36 cellular contexts compared by ENCODE assay signal in genomic region chr4:27913738-27914137, GRCh38.
"Had no signal": no experiment of that assay in that cellular context is flagged by ENCODE, and none has a peak within 500 bp of the region (broad histone marks: within the 10 kb centered on the region; RNA-seq: fewer than 3 reads in every experiment).

No MANE protein-coding gene starts in this region.

- H3K27ac ChIP-seq: adrenal gland, ascending aorta, body of pancreas, brain microvascular endothelial cell, breast epithelium, cardiac muscle cell had no signal

- H3K4me1 Mint-ChIP-seq: activated naive CD4-positive, alpha-beta T cell treated with anti-CD3 and anti-CD28 coated beads, Interleukin-2, amount 10 ng/mL, durations not matched to agents 7 days and 5 days; activated naive CD4-positive, alpha-beta T cell treated with anti-CD3 and anti-CD28 coated beads, Interleukin-2, amount 50 U/mL, for 24 hours; activated naive CD8-positive, alpha-beta T cell treated with anti-CD3 and anti-CD28 coated beads for 36 hours; activated naive CD8-positive, alpha-beta T cell treated with anti-CD3 and anti-CD28 coated beads, Interleukin-2, amount 10 ng/mL, durations not matched to agents 7 days and 5 days; activated naive CD8-positive, alpha-beta T cell treated with anti-CD3 and anti-CD28 coated beads, Interleukin-2, amount 50 U/mL, for 24 hours; activated T-helper 17 cell treated with anti-CD3 and anti-CD28 coated beads, Interleukin-2, amount 50 U/mL, for 72 hours; central memory CD8-positive, alpha-beta T cell had no signal

- H3K9me3 Mint-ChIP-seq: activated naive CD4-positive, alpha-beta T cell treated with anti-CD3 and anti-CD28 coated beads, Interleukin-2, amount 10 ng/mL, durations not matched to agents 7 days and 5 days had no signal

- ATAC-seq: activated naive CD4-positive, alpha-beta T cell treated with anti-CD3 and anti-CD28 coated beads, Interleukin-2, amount 50 U/mL, for 72 hours; activated naive CD8-positive, alpha-beta T cell treated with anti-CD3 and anti-CD28 coated beads, Interleukin-2, amount 50 U/mL, for 24 hours; activated T-cell treated with anti-CD3 and anti-CD28 coated beads, Interleukin-2, amount 50 U/mL, for 4 hours; activated T-cell treated with anti-CD3 and anti-CD28 coated beads, Interleukin-2, amount 50 U/mL, for 72 hours; activated T-helper 17 cell treated with anti-CD3 and anti-CD28 coated beads, Interleukin-2, amount 50 U/mL, for 72 hours; body of pancreas had no signal

- H3K4me3 Mint-ChIP-seq: activated naive CD4-positive, alpha-beta T cell treated with anti-CD3 and anti-CD28 coated beads for 36 hours; activated naive CD4-positive, alpha-beta T cell treated with anti-CD3 and anti-CD28 coated beads, Interleukin-2, amount 10 ng/mL, durations not matched to agents 7 days and 5 days; activated naive CD4-positive, alpha-beta T cell treated with anti-CD3 and anti-CD28 coated beads, Interleukin-2, amount 50 U/mL, for 24 hours; activated naive CD8-positive, alpha-beta T cell; activated naive CD8-positive, alpha-beta T cell treated with anti-CD3 and anti-CD28 coated beads for 36 hours; activated naive CD8-positive, alpha-beta T cell treated with anti-CD3 and anti-CD28 coated beads, Interleukin-2, amount 10 ng/mL, durations not matched to agents 7 days and 5 days; activated naive CD8-positive, alpha-beta T cell treated with anti-CD3 and anti-CD28 coated beads, Interleukin-2, amount 50 U/mL, for 24 hours; activated T-cell treated with anti-CD3 and anti-CD28 coated beads, Interleukin-2, amount 50 U/mL, for 4 hours; activated T-cell treated with anti-CD3 and anti-CD28 coated beads, Interleukin-2, amount 50 U/mL, for 72 hours; activated T-helper 1 cell treated with anti-CD3 and anti-CD28 coated beads, Interleukin-12 subunit alpha, Interleukin-12 subunit beta, Interleukin-2, Interleukin-4 antibody, amounts not matched to agents 30 ng/mL and 10 ng/mL and 1 ng/mL, durations not matched to agents 14 hours and 24 hours and 36 hours; activated T-helper 17 cell treated with anti-CD3 and anti-CD28 coated beads, Interleukin-2, amount 50 U/mL, for 72 hours; brain; central memory CD8-positive, alpha-beta T cell had no signal

- H3K9me3 ChIP-seq: adrenal gland, ascending aorta, body of pancreas, breast epithelium had no signal

- H3K4me3 ChIP-seq: adrenal gland, ascending aorta, body of pancreas, breast epithelium, cardiac muscle cell had no signal

- H3K27me3 ChIP-seq: adrenal gland, ascending aorta, body of pancreas, brain microvascular endothelial cell, breast epithelium, cardiac muscle cell had no signal

- H3K36me3 Mint-ChIP-seq: activated naive CD4-positive, alpha-beta T cell treated with anti-CD3 and anti-CD28 coated beads, Interleukin-2, amount 10 ng/mL, durations not matched to agents 7 days and 5 days; activated naive CD4-positive, alpha-beta T cell treated with anti-CD3 and anti-CD28 coated beads, Interleukin-2, amount 50 U/mL, for 24 hours; activated naive CD4-positive, alpha-beta T cell treated with anti-CD3 and anti-CD28 coated beads, Interleukin-2, amount 50 U/mL, for 72 hours; activated naive CD8-positive, alpha-beta T cell; activated naive CD8-positive, alpha-beta T cell treated with anti-CD3 and anti-CD28 coated beads for 36 hours; activated naive CD8-positive, alpha-beta T cell treated with anti-CD3 and anti-CD28 coated beads, Interleukin-2, amount 10 ng/mL, durations not matched to agents 7 days and 5 days; brain had no signal

- H3K27ac Mint-ChIP-seq: activated naive CD4-positive, alpha-beta T cell treated with anti-CD3 and anti-CD28 coated beads for 36 hours; activated naive CD4-positive, alpha-beta T cell treated with anti-CD3 and anti-CD28 coated beads, Interleukin-2, amount 10 ng/mL, durations not matched to agents 7 days and 5 days; activated naive CD4-positive, alpha-beta T cell treated with anti-CD3 and anti-CD28 coated beads, Interleukin-2, amount 50 U/mL, for 24 hours; activated naive CD4-positive, alpha-beta T cell treated with anti-CD3 and anti-CD28 coated beads, Interleukin-2, amount 50 U/mL, for 72 hours; activated naive CD8-positive, alpha-beta T cell; activated naive CD8-positive, alpha-beta T cell treated with anti-CD3 and anti-CD28 coated beads for 36 hours; activated naive CD8-positive, alpha-beta T cell treated with anti-CD3 and anti-CD28 coated beads, Interleukin-2, amount 10 ng/mL, durations not matched to agents 7 days and 5 days; activated naive CD8-positive, alpha-beta T cell treated with anti-CD3 and anti-CD28 coated beads, Interleukin-2, amount 50 U/mL, for 24 hours; activated T-cell treated with anti-CD3 and anti-CD28 coated beads, Interleukin-2, amount 50 U/mL, for 72 hours; activated T-helper 1 cell treated with anti-CD3 and anti-CD28 coated beads, Interleukin-12 subunit alpha, Interleukin-12 subunit beta, Interleukin-2, Interleukin-4 antibody, amounts not matched to agents 30 ng/mL and 10 ng/mL and 1 ng/mL, durations not matched to agents 14 hours and 24 hours and 36 hours; activated T-helper 17 cell treated with anti-CD3 and anti-CD28 coated beads, Interleukin-2, amount 50 U/mL, for 72 hours; activated T-helper 2 cell treated with anti-CD3 and anti-CD28 coated beads, Interferon-gamma antibody, Interleukin-2, Interleukin-4, amounts not matched to agents 10 μg/mL and 5 μg/mL and 100 μg/mL, durations not matched to agents 14 hours and 24 hours and 36 hours; brain had no signal

- H3K4me1 ChIP-seq: adrenal gland, ascending aorta, body of pancreas, breast epithelium had no signal

- H3K36me3 ChIP-seq: adrenal gland, ascending aorta, brain microvascular endothelial cell, breast epithelium, cardiac muscle cell had no signal

- DNase-seq: activated effector memory CD4-positive, alpha-beta T cell treated with anti-CD3 and anti-CD28 coated beads, Interleukin-2, amount 50 U/mL, for 16 hours; activated effector memory CD4-positive, alpha-beta T cell treated with Interleukin-2 at 50 U/mL for 16 hours; activated gamma-delta T cell; activated gamma-delta T cell treated with Interleukin-2 at 50 U/mL for 16 hours; activated naive CD4-positive, alpha-beta T cell; activated naive CD4-positive, alpha-beta T cell treated with anti-CD3 and anti-CD28 coated beads for 36 hours; activated naive CD4-positive, alpha-beta T cell treated with anti-CD3 and anti-CD28 coated beads, Interleukin-2, amount 10 ng/mL, durations not matched to agents 7 days and 5 days; activated naive CD4-positive, alpha-beta T cell treated with anti-CD3 and anti-CD28 coated beads, Interleukin-2, amount 50 U/mL, for 16 hours; activated naive CD4-positive, alpha-beta T cell treated with Interleukin-2 at 50 U/mL for 16 hours; activated naive CD8-positive, alpha-beta T cell treated with anti-CD3 and anti-CD28 coated beads for 36 hours; activated naive CD8-positive, alpha-beta T cell treated with anti-CD3 and anti-CD28 coated beads, Interleukin-2, amount 10 ng/mL, durations not matched to agents 7 days and 5 days; activated naive CD8-positive, alpha-beta T cell treated with anti-CD3 and anti-CD28 coated beads, Interleukin-2, amount 50 U/mL, for 24 hours; activated T-cell treated with anti-CD3 and anti-CD28 coated beads, Interleukin-2, amount 50 U/mL, for 4 hours; activated T-cell treated with anti-CD3 and anti-CD28 coated beads, Interleukin-2, amount 50 U/mL, for 48 hours; activated T-cell treated with anti-CD3 and anti-CD28 coated beads, Interleukin-2, amount 50 U/mL, for 72 hours; adrenal gland; amniotic stem cell; amygdala; anterior cingulate cortex; aorta; body of pancreas; brain microvascular endothelial cell; caudate nucleus; central memory CD4-positive, alpha-beta T cell; cerebellar nuclear complex had no signal

- H3K27me3 Mint-ChIP-seq: activated naive CD4-positive, alpha-beta T cell treated with anti-CD3 and anti-CD28 coated beads, Interleukin-2, amount 10 ng/mL, durations not matched to agents 7 days and 5 days; activated naive CD4-positive, alpha-beta T cell treated with anti-CD3 and anti-CD28 coated beads, Interleukin-2, amount 50 U/mL, for 24 hours; activated naive CD8-positive, alpha-beta T cell; activated naive CD8-positive, alpha-beta T cell treated with anti-CD3 and anti-CD28 coated beads for 36 hours; activated naive CD8-positive, alpha-beta T cell treated with anti-CD3 and anti-CD28 coated beads, Interleukin-2, amount 10 ng/mL, durations not matched to agents 7 days and 5 days; activated naive CD8-positive, alpha-beta T cell treated with anti-CD3 and anti-CD28 coated beads, Interleukin-2, amount 50 U/mL, for 24 hours; activated T-helper 17 cell treated with anti-CD3 and anti-CD28 coated beads, Interleukin-2, amount 50 U/mL, for 72 hours; central memory CD8-positive, alpha-beta T cell had no signal
